In the genomic region with DNA sequence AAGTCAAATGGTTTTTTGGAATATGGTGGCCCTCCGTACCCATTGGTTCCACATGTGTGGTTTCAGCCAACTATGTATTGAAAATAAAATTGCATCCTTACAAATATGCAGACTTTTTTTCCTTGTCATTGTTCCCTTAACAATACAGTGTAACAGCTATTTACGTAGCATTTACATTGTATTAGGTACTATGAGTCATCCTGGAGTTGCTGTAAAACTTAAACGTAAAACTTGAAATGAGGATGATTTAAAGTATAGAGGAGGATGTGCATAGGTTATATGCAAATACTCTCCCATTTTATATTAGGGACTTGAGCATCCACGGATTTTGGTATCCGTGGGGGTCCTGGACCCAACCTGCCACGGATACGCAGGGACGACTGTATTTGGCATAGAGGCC, we compare ENCODE assay signal across 20 cellular contexts. TPM values are rescaled to one million over a fixed set of nuclear protein-coding genes. Genes with fewer than 3 reads are reported as not detected.
DNase-seq lines count a peak whose midpoint lies in the region; ATAC-seq, FAIRE-seq and TF ChIP-seq lines count a peak whose summit lies in the region.
"Had no signal": no experiment of that assay in that cellular context is flagged by ENCODE, and none has a peak within 500 bp of the region (broad histone marks: within the 10 kb centered on the region; RNA-seq: fewer than 3 reads in every experiment).

No MANE protein-coding gene starts in this region.

- H3K4me1 ChIP-seq in endothelial cell of umbilical vein (ENCODE audit: control insufficient read depth, extremely low read depth, insufficient read depth, low read length), result no peaks in the 10 kb centered on the region

- H3K9me3 ChIP-seq in endothelial cell of umbilical vein (replicated peaks; ENCODE audit: control insufficient read depth, insufficient read depth, low read length), result no peaks in the 10 kb centered on the region

- intact Hi-C loops in endothelial cell of umbilical vein (cut with micrococcal nuclease), result no loop called here

- BruUV-seq in endothelial cell of umbilical vein (replicated peaks; lab: Mats Ljungman, UMichigan), result no TSS peak

- no peak overlapping the region for H3K4me2 ChIP-seq in endothelial cell of umbilical vein (ENCODE audit: insufficient read depth, low read length)

- no peaks in the 10 kb centered on the region for H3K27me3 Mint-ChIP-seq in activated naive CD8-positive, alpha-beta T cell
- H3K27me3 Mint-ChIP-seq in activated naive CD8-positive, alpha-beta T cell treated with anti-CD3 and anti-CD28 coated beads for 36 hours, result no peaks in the 10 kb centered on the region
- H3K27me3 Mint-ChIP-seq in WTC11 (ENCODE audit: low read depth), result no peaks in the 10 kb centered on the region
- H3K27me3 Mint-ChIP-seq: CD4-positive, alpha-beta memory T cell had no signal

- H3K27ac Mint-ChIP-seq in activated naive CD8-positive, alpha-beta T cell, result peak overlapping the region; percentile 6
- H3K27ac Mint-ChIP-seq in activated naive CD8-positive, alpha-beta T cell treated with anti-CD3 and anti-CD28 coated beads for 36 hours, result no peak overlapping the region
- H3K27ac Mint-ChIP-seq in WTC11, result peak overlapping the region; percentile 60; the same call in 1 of the 2 replicates

- no peaks in the 10 kb centered on the region for H3K9me1 ChIP-seq in endothelial cell of umbilical vein (replicated peaks; ENCODE audit: control insufficient read depth, extremely low read depth, insufficient read depth, low read length)

- peak overlapping the region; percentile 18 for H3K27ac ChIP-seq in endothelial cell of umbilical vein (ENCODE audit: insufficient read depth, low read depth, low read length)

- ATAC-seq in WTC11, result no peak
- ATAC-seq in HG03095 (IDR thresholded peaks at IDR 0.05; ENCODE audit: unreplicated experiment), result no peak

- no peak overlapping the region for H3K9ac ChIP-seq in endothelial cell of umbilical vein (replicated peaks; ENCODE audit: extremely low read depth, insufficient read depth, low read length)

- no peak for FAIRE-seq in endothelial cell of umbilical vein (lab: Jason Lieb, UNC)
- FAIRE-seq in D721Med (lab: Jason Lieb, UNC), result no peak
- FAIRE-seq: G401.6, GM12892, H54 had no signal

- H3K36me3 ChIP-seq in endothelial cell of umbilical vein (ENCODE audit: control insufficient read depth in 2 of 2, extremely low read depth in 1 of 2, insufficient read depth in 2 of 2, low read length in 2 of 2), result peaks cover 5 to 36% of the 10 kb centered on the region in 2 experiments

- TF ChIP-seq POLR2A in endothelial cell of umbilical vein (IDR thresholded peaks at IDR 0.05; ENCODE audit: low read depth, low read length), result no peak

- no peak overlapping the region for H3K4me3 ChIP-seq in endothelial cell of umbilical vein (replicated peaks in 1 of 3; ENCODE audit: insufficient read depth in 1 of 3, low read depth in 1 of 3, low read length in 3 of 3)

- no peaks in the 10 kb centered on the region for H3K36me3 Mint-ChIP-seq in activated naive CD8-positive, alpha-beta T cell
- peaks cover 21% of the 10 kb centered on the region for H3K36me3 Mint-ChIP-seq in activated naive CD8-positive, alpha-beta T cell treated with anti-CD3 and anti-CD28 coated beads for 36 hours
- peaks cover 79% of the 10 kb centered on the region for H3K36me3 Mint-ChIP-seq in WTC11

- dilution Hi-C loops in endothelial cell of umbilical vein (cut with MboI; ENCODE audit: extremely low pct_ligation_motif_present, low sequenced_read_pairs), result no loop called here

- CTCF ChIA-PET in WTC11 (lab: Charles Lee) (no interaction called here), endothelial cell of umbilical vein (lab: Charles Lee) (no interaction called here)

- H3K9me3 Mint-ChIP-seq in activated naive CD8-positive, alpha-beta T cell (ENCODE audit: low read depth), result no peaks in the 10 kb centered on the region
- H3K9me3 Mint-ChIP-seq in activated naive CD8-positive, alpha-beta T cell treated with anti-CD3 and anti-CD28 coated beads for 36 hours, result no peaks in the 10 kb centered on the region
- H3K9me3 Mint-ChIP-seq in WTC11, result no peaks in the 10 kb centered on the region
- H3K9me3 Mint-ChIP-seq: CD4-positive, alpha-beta memory T cell had no signal

- no peaks in the 10 kb centered on the region for H3K27me3 ChIP-seq in endothelial cell of umbilical vein (ENCODE audit: control insufficient read depth in 2 of 2, insufficient read depth in 2 of 2, low read length in 2 of 2)

- DNase-seq in activated naive CD8-positive, alpha-beta T cell treated with anti-CD3 and anti-CD28 coated beads for 36 hours, result no peak
- DNase-seq in WTC11 (ENCODE audit: low spot score), result no peak
- DNase-seq in endothelial cell of umbilical vein (ENCODE audit: low read depth, low spot score), result no peak
- DNase-seq in D721Med (ENCODE audit: insufficient read length, low spot score), result no peak
- DNase-seq: 8988T; C1 segment of cervical spinal cord; Calu3; CD4-positive, alpha-beta memory T cell; COR-L47; DMS153; DND-41; GOT3; HCEC 1CT had no signal

- H3K4me3 Mint-ChIP-seq in activated naive CD8-positive, alpha-beta T cell, result no peak overlapping the region
- H3K4me3 Mint-ChIP-seq in activated naive CD8-positive, alpha-beta T cell treated with anti-CD3 and anti-CD28 coated beads for 36 hours, result no peak overlapping the region
- H3K4me3 Mint-ChIP-seq in WTC11, result no peak overlapping the region
- H3K4me3 Mint-ChIP-seq: CD4-positive, alpha-beta memory T cell had no signal

- no peaks in the 10 kb centered on the region for H4K20me1 ChIP-seq in endothelial cell of umbilical vein (replicated peaks; ENCODE audit: control insufficient read depth, extremely low read depth, insufficient read depth, low read length)

- POLR2A ChIA-PET in WTC11 (lab: Charles Lee), result no interaction called here
- POLR2A ChIA-PET in endothelial cell of umbilical vein (lab: Charles Lee), result interaction anchor here (0.7 kb wide), 1 partner anchor 9 kb away, joined by 3 read pairs; no protein-coding TSS in a partner anchor

- H2AFZ ChIP-seq in endothelial cell of umbilical vein (ENCODE audit: low read depth, low read length), result no peak overlapping the region

- TF ChIP-seq CTCF in WTC11 (IDR thresholded peaks at IDR 0.05) (no peak), endothelial cell of umbilical vein (IDR thresholded peaks at IDR 0.05; ENCODE audit: extremely low read depth in 1 of 2, insufficient read depth in 1 of 2, low read depth in 1 of 2, low read length in 2 of 2) (no peak), D721Med (IDR thresholded peaks at IDR 0.05; ENCODE audit: insufficient read depth, missing control alignments) (no peak)

- H3K79me2 ChIP-seq in endothelial cell of umbilical vein (ENCODE audit: control insufficient read depth, insufficient read depth, low read length), result peaks cover 5% of the 10 kb centered on the region

- no peaks in the 10 kb centered on the region for H3K4me1 Mint-ChIP-seq in activated naive CD8-positive, alpha-beta T cell (ENCODE audit: low read depth)
- no peaks in the 10 kb centered on the region for H3K4me1 Mint-ChIP-seq in activated naive CD8-positive, alpha-beta T cell treated with anti-CD3 and anti-CD28 coated beads for 36 hours
- peaks cover 10% of the 10 kb centered on the region for H3K4me1 Mint-ChIP-seq in WTC11
- H3K4me1 Mint-ChIP-seq: CD4-positive, alpha-beta memory T cell had no signal

RNA-seq across cellular contexts. Expression of a gene that starts 16.3 kb away (rescaled TPM):
- total RNA-seq in activated naive CD8-positive, alpha-beta T cell treated with anti-CD3 and anti-CD28 coated beads for 36 hours, result 100 to 1,000 TPM; 146 to 149 TPM
- total RNA-seq in WTC11 (2021) (135 to 145 TPM (median 137 TPM) in 3 replicates), endothelial cell of umbilical vein (142 and 153 TPM in 2 replicates)
- 97.0 and 121 TPM in 2 replicates for polyA plus RNA-seq in endothelial cell of umbilical vein
- polyA plus RNA-seq in endothelial cell of umbilical vein (2011; cell fraction: cytosol; rRNA removed), result 87.2 and 103 TPM in 2 replicates
- polyA plus RNA-seq in endothelial cell of umbilical vein (2011; cell fraction: nucleus; rRNA removed), result 131 and 141 TPM in 2 replicates
- 179 and 191 TPM in 2 replicates for polyA plus RNA-seq in endothelial cell of umbilical vein (2012)
- 273 and 275 TPM in 2 replicates for polyA minus RNA-seq in endothelial cell of umbilical vein
- 203 TPM for polyA minus RNA-seq in endothelial cell of umbilical vein (2011; cell fraction: cytosol; rRNA and poly(A)+ RNA removed)
- polyA minus RNA-seq in endothelial cell of umbilical vein (2011; cell fraction: nucleus; rRNA and poly(A)+ RNA removed), result 149 and 158 TPM in 2 replicates

RNA-seq across cellular contexts. Expression of a gene that starts 16.5 kb away (rescaled TPM):
- 1 to 10 TPM; 5.3 to 5.9 TPM for total RNA-seq in activated naive CD8-positive, alpha-beta T cell treated with anti-CD3 and anti-CD28 coated beads for 36 hours
- total RNA-seq in WTC11 (2021) (5.3 to 8.4 TPM (median 6.3 TPM) in 3 replicates), endothelial cell of umbilical vein (5.3 and 6.3 TPM in 2 replicates)
- polyA plus RNA-seq in endothelial cell of umbilical vein, result 3.2 and 3.4 TPM in 2 replicates
- 3.9 and 4.0 TPM in 2 replicates for polyA plus RNA-seq in endothelial cell of umbilical vein (2011; cell fraction: cytosol; rRNA removed)
- polyA plus RNA-seq in endothelial cell of umbilical vein (2011; cell fraction: nucleus; rRNA removed), result 3.8 TPM in 2 replicates
- 3.3 TPM in 2 replicates for polyA plus RNA-seq in endothelial cell of umbilical vein (2012)
- polyA minus RNA-seq in endothelial cell of umbilical vein, result 3.8 and 5.7 TPM in 2 replicates
- polyA minus RNA-seq in endothelial cell of umbilical vein (2011; cell fraction: cytosol; rRNA and poly(A)+ RNA removed), result 3.9 TPM
- polyA minus RNA-seq in endothelial cell of umbilical vein (2011; cell fraction: nucleus; rRNA and poly(A)+ RNA removed), result 3.4 and 4.7 TPM in 2 replicates

RNA-seq across cellular contexts. Expression of a gene that starts 37.0 kb away (rescaled TPM):
- 100 to 1,000 TPM in 1 of 2 experiments, 10 to 100 TPM in 1; 97.3 to 102 TPM for total RNA-seq in activated naive CD8-positive, alpha-beta T cell treated with anti-CD3 and anti-CD28 coated beads for 36 hours
- total RNA-seq in WTC11 (2021), result 80.4 to 86.8 TPM (median 83.6 TPM) in 3 replicates
- total RNA-seq in endothelial cell of umbilical vein, result 79.8 and 83.3 TPM in 2 replicates
- 223 and 247 TPM in 2 replicates for polyA plus RNA-seq in endothelial cell of umbilical vein
- 206 and 215 TPM in 2 replicates for polyA plus RNA-seq in endothelial cell of umbilical vein (2011; cell fraction: cytosol; rRNA removed)
- 155 and 164 TPM in 2 replicates for polyA plus RNA-seq in endothelial cell of umbilical vein (2011; cell fraction: nucleus; rRNA removed)
- 109 and 126 TPM in 2 replicates for polyA plus RNA-seq in endothelial cell of umbilical vein (2012)
- polyA minus RNA-seq in endothelial cell of umbilical vein, result 160 and 180 TPM in 2 replicates
- polyA minus RNA-seq in endothelial cell of umbilical vein (2011; cell fraction: cytosol; rRNA and poly(A)+ RNA removed), result 129 TPM
- polyA minus RNA-seq in endothelial cell of umbilical vein (2011; cell fraction: nucleus; rRNA and poly(A)+ RNA removed), result 47.2 and 48.4 TPM in 2 replicates

RNA-seq across cellular contexts. Expression of a gene that starts 43.2 kb away (rescaled TPM):
- under 1 TPM in 1 of 2 experiments, not detected in 1; 0.23 TPM for total RNA-seq in activated naive CD8-positive, alpha-beta T cell treated with anti-CD3 and anti-CD28 coated beads for 36 hours
- total RNA-seq in WTC11 (2021) (0.11 TPM in 1 of 3 replicates, not detected in the others), endothelial cell of umbilical vein (not detected in 2 replicates)
- polyA plus RNA-seq in endothelial cell of umbilical vein, result not detected in 2 replicates
- not detected in 2 replicates for polyA plus RNA-seq in endothelial cell of umbilical vein (2011; cell fraction: cytosol; rRNA removed)
- not detected in 2 replicates for polyA plus RNA-seq in endothelial cell of umbilical vein (2011; cell fraction: nucleus; rRNA removed)
- polyA plus RNA-seq in endothelial cell of umbilical vein (2012), result not detected in 2 replicates
- polyA minus RNA-seq in endothelial cell of umbilical vein, result not detected in 2 replicates
- polyA minus RNA-seq in endothelial cell of umbilical vein (2011; cell fraction: cytosol; rRNA and poly(A)+ RNA removed), result not detected
- polyA minus RNA-seq in endothelial cell of umbilical vein (2011; cell fraction: nucleus; rRNA and poly(A)+ RNA removed), result not detected in 2 replicates
- total RNA-seq: A673; Calu3; CD4-positive, alpha-beta memory T cell had no signal
- polyA plus RNA-seq: BJ had no signal
